27 cellular contexts compared by ENCODE assay signal in genomic region chr2:214695789-214696188, GRCh38.
"Had no signal": no experiment of that assay in that cellular context is flagged by ENCODE, and none has a peak within 500 bp of the region (broad histone marks: within the 10 kb centered on the region; RNA-seq: fewer than 3 reads in every experiment).

No MANE protein-coding gene starts in this region.

- H2AFZ ChIP-seq: hepatocyte had no signal

- H3K4me3 ChIP-seq: body of pancreas, colonic mucosa, hepatocyte, left ventricle myocardium inferior, pancreas, psoas muscle, upper lobe of left lung had no signal

- H3K36me3 ChIP-seq: colonic mucosa, left ventricle myocardium inferior, pancreas, upper lobe of left lung had no signal

- H3K4me2 ChIP-seq: hepatocyte had no signal

- H3K9me3 ChIP-seq: body of pancreas, colonic mucosa, pancreas, psoas muscle had no signal

- H3K27me3 ChIP-seq: body of pancreas, colonic mucosa, foreskin keratinocyte, hepatocyte, pancreas, upper lobe of left lung had no signal

- H3K79me2 ChIP-seq: hepatocyte had no signal

- H3K4me1 ChIP-seq: body of pancreas, colonic mucosa, left ventricle myocardium inferior, pancreas, psoas muscle, upper lobe of left lung had no signal

- H3K27ac ChIP-seq: body of pancreas, colonic mucosa, epithelial cell of prostate, foreskin keratinocyte, hepatocyte, left ventricle myocardium inferior, pancreas, psoas muscle, upper lobe of left lung had no signal

- DNase-seq: activated CD4-positive, alpha-beta T cell treated with anti-CD3 and anti-CD28 coated beads for 36 hours; activated CD4-positive, alpha-beta T cell treated with anti-CD3 and anti-CD28 coated beads, Interleukin-2, amount 50 U/mL, for 4 hours; activated CD8-positive, alpha-beta memory T cell treated with anti-CD3 and anti-CD28 coated beads for 24 hours; activated CD8-positive, alpha-beta memory T cell treated with anti-CD3 and anti-CD28 coated beads, Interleukin-2, amount 50 U/mL, for 4 hours; activated naive CD4-positive, alpha-beta T cell; activated naive CD8-positive, alpha-beta T cell treated with anti-CD3 and anti-CD28 coated beads, Interleukin-2, amount 10 ng/mL, durations not matched to agents 7 days and 5 days; activated T-cell treated with anti-CD3 and anti-CD28 coated beads, Interleukin-2, amount 50 U/mL, for 24 hours; amygdala; body of pancreas; central memory CD4-positive, alpha-beta T cell; colonic mucosa; endodermal cell; glutamatergic neuron; immature natural killer cell; kidney glomerular epithelial cell; left ventricle myocardium inferior; midbrain; psoas muscle; right cardiac atrium; stimulated activated CD4-positive, alpha-beta T cell treated with anti-CD3 and anti-CD28 coated beads, Interleukin-4, amount 100 ng/mL, for 24 hours; stimulated activated naive CD4-positive, alpha-beta T cell treated with Interleukin-2 at 50 U/mL for 16 hours; T-helper 1 cell; upper lobe of left lung had no signal
